14 cellular contexts compared by ENCODE assay signal in genomic region chr11:96065379-96065778, GRCh38.
"Had no signal": no experiment of that assay in that cellular context is flagged by ENCODE, and none has a peak within 500 bp of the region (broad histone marks: within the 10 kb centered on the region; RNA-seq: fewer than 3 reads in every experiment).

No MANE protein-coding gene starts in this region.

- H3K9me3 ChIP-seq: colonic mucosa, SJCRH30, stomach, thoracic aorta had no signal

- H3K9me3 Mint-ChIP-seq: activated T-cell treated with anti-CD3 and anti-CD28 coated beads, Interleukin-2, amount 50 U/mL, for 4 hours; T-helper 2 cell treated with Interferon-gamma antibody and Interleukin-4, amounts not matched to agents 5 μg/mL and 100 μg/mL, for 36 hours had no signal

- DNase-seq: activated CD4-positive, alpha-beta T cell treated with anti-CD3 and anti-CD28 coated beads, Interleukin-2, amount 50 U/mL, for 1 hour; activated CD4-positive, CD25-positive, alpha-beta regulatory T cell; activated CD8-positive, alpha-beta memory T cell treated with anti-CD3 and anti-CD28 coated beads, Interleukin-2, amount 10 ng/mL, durations not matched to agents 7 days and 5 days; activated gamma-delta T cell; caudate nucleus; colonic mucosa; SJCRH30; stimulated activated CD4-positive, alpha-beta T cell treated with anti-CD3 and anti-CD28 coated beads, Interleukin-4, amount 100 ng/mL, for 4 hours; stimulated activated CD8-positive, alpha-beta memory T cell treated with anti-CD3 and anti-CD28 coated beads, Interleukin-4, amount 100 ng/mL, for 48 hours; stomach; SW 1271 had no signal

- H3K27me3 ChIP-seq: colonic mucosa, SJCRH30, stomach had no signal

- H3K4me3 Mint-ChIP-seq: activated CD8-positive, alpha-beta memory T cell treated with anti-CD3 and anti-CD28 coated beads, Interleukin-2, amount 10 ng/mL, durations not matched to agents 7 days and 5 days; activated T-cell treated with anti-CD3 and anti-CD28 coated beads, Interleukin-2, amount 50 U/mL, for 4 hours; T-helper 2 cell treated with Interferon-gamma antibody and Interleukin-4, amounts not matched to agents 5 μg/mL and 100 μg/mL, for 36 hours had no signal

- H3K36me3 ChIP-seq: colonic mucosa, SJCRH30, stomach, thoracic aorta had no signal

- H3K4me3 ChIP-seq: colonic mucosa, SJCRH30, stomach, thoracic aorta had no signal

- H3K27me3 Mint-ChIP-seq: activated CD8-positive, alpha-beta memory T cell treated with anti-CD3 and anti-CD28 coated beads, Interleukin-2, amount 10 ng/mL, durations not matched to agents 7 days and 5 days had no signal

- H3K27ac Mint-ChIP-seq: activated CD8-positive, alpha-beta memory T cell treated with anti-CD3 and anti-CD28 coated beads, Interleukin-2, amount 10 ng/mL, durations not matched to agents 7 days and 5 days; T-helper 2 cell treated with Interferon-gamma antibody and Interleukin-4, amounts not matched to agents 5 μg/mL and 100 μg/mL, for 36 hours had no signal

- H3K27ac ChIP-seq: colonic mucosa, SJCRH30, stomach, thoracic aorta had no signal

- ATAC-seq: activated CD8-positive, alpha-beta memory T cell treated with anti-CD3 and anti-CD28 coated beads, Interleukin-2, amount 10 ng/mL, durations not matched to agents 7 days and 5 days; activated T-cell treated with anti-CD3 and anti-CD28 coated beads, Interleukin-2, amount 50 U/mL, for 4 hours had no signal

- H3K4me1 ChIP-seq: colonic mucosa had no signal
